In genomic region chr1:235986869-235987268, GRCh38 we compare ENCODE assay signal across 15 cellular contexts.
DNase-seq lines count a peak whose midpoint lies in the region; ATAC-seq and TF ChIP-seq lines count a peak whose summit lies in the region.
"Had no signal": no experiment of that assay in that cellular context is flagged by ENCODE, and none has a peak within 500 bp of the region (broad histone marks: within the 10 kb centered on the region; RNA-seq: fewer than 3 reads in every experiment).

No MANE protein-coding gene starts in this region.

- in situ Hi-C loops in mammary epithelial cell (cut with MboI; ENCODE audit: low sequenced_read_pairs in 2 of 2), result no loop called here

- CTCF ChIA-PET in mammary epithelial cell (lab: Charles Lee; ENCODE audit: low non-redundant PET), result no interaction called here

- H3K9ac ChIP-seq in mammary epithelial cell (ENCODE audit: insufficient read depth, low read length), result no peak overlapping the region

- H4K20me1 ChIP-seq in mammary epithelial cell (ENCODE audit: insufficient read depth, low read length), result no peaks in the 10 kb centered on the region

- H3K4me3 ChIP-seq in breast epithelium (no peak overlapping the region), mammary epithelial cell (replicated peaks in 1 of 3; ENCODE audit: insufficient read depth in 1 of 3, low read depth in 2 of 3, low read length in 3 of 3) (no peak overlapping the region), epithelial cell of esophagus (ENCODE audit: low read length) (no peak overlapping the region), upper lobe of right lung (no peak overlapping the region)
- H3K4me3 ChIP-seq: A549 had no signal

- TF ChIP-seq CTCF in breast epithelium (IDR thresholded peaks at IDR 0.05), result no peak
- TF ChIP-seq CTCF in mammary epithelial cell (conservative IDR thresholded peaks at IDR 0.05 in 1 of 2, IDR thresholded peaks at IDR 0.05 in 1 of 2; ENCODE audit: extremely low read depth in 1 of 2, insufficient read depth in 1 of 2, low read depth in 1 of 2, low read length in 2 of 2), result no peak
- no peak for TF ChIP-seq CTCF in epithelial cell of esophagus (IDR thresholded peaks at IDR 0.05; ENCODE audit: insufficient read depth, low read depth, low read length, missing control alignments)
- TF ChIP-seq CTCF in upper lobe of right lung (IDR thresholded peaks at IDR 0.05), result no peak

- dilution Hi-C loops in mammary epithelial cell (cut with HindIII; ENCODE audit: low sequenced_read_pairs), result no loop called here

- no peaks in the 10 kb centered on the region for H3K27me3 ChIP-seq in breast epithelium
- H3K27me3 ChIP-seq in mammary epithelial cell (ENCODE audit: insufficient read depth, low read length), result no peaks in the 10 kb centered on the region
- no peaks in the 10 kb centered on the region for H3K27me3 ChIP-seq in upper lobe of right lung

- WGBS in mammary epithelial cell (ENCODE audit: low coverage, missing lambda C conversion rate), result 84% methylated on average over 3 of the region's 3 CpGs

- H3K9me3 ChIP-seq in breast epithelium (peaks cover 9 to 10% of the 10 kb centered on the region in 2 donors), mammary epithelial cell (replicated peaks; ENCODE audit: insufficient read depth, low read length) (no peaks in the 10 kb centered on the region), upper lobe of right lung (no peaks in the 10 kb centered on the region)
- H3K9me3 ChIP-seq: A549 had no signal

- no TSS peak for BruUV-seq in mammary epithelial cell (replicated peaks; lab: Mats Ljungman, UMichigan)

- no peak overlapping the region for H3K4me2 ChIP-seq in mammary epithelial cell (ENCODE audit: insufficient read depth, low read depth, low read length)
- H3K4me2 ChIP-seq: A549 had no signal

- H3K4me1 ChIP-seq in breast epithelium (peaks cover 0 to 4% of the 10 kb centered on the region in 2 donors), mammary epithelial cell (ENCODE audit: insufficient read depth, low read length) (peaks cover 14% of the 10 kb centered on the region), upper lobe of right lung (peaks cover 4% of the 10 kb centered on the region)

- DNase-seq in breast epithelium (ENCODE audit: low spot score in 2 of 2), result no peak
- no peak for DNase-seq in mammary epithelial cell
- peak; percentile 15 for DNase-seq in epithelial cell of esophagus (ENCODE audit: low read depth)
- DNase-seq in upper lobe of right lung, result no peak
- no peak for DNase-seq in NCI-H510A treated with DMSO at 0.1 percent for 48 hours (lab: John Stamatoyannopoulos, UW)
- DNase-seq: activated naive CD8-positive, alpha-beta T cell treated with anti-CD3 and anti-CD28 coated beads for 36 hours; cerebellar nuclear complex; COR-L47; NCI-H1105 treated with DMSO at 0.1 percent for 48 hours; NCI-H2227 treated with DMSO at 0.1 percent for 48 hours; occipital lobe had no signal

- H3K36me3 ChIP-seq in breast epithelium (no peaks in the 10 kb centered on the region), mammary epithelial cell (ENCODE audit: insufficient read depth, low read length) (no peaks in the 10 kb centered on the region), upper lobe of right lung (peaks cover 18% of the 10 kb centered on the region)

- H3K79me2 ChIP-seq in mammary epithelial cell (ENCODE audit: insufficient read depth, low read length), result no peaks in the 10 kb centered on the region

- peak; percentile 67 for ATAC-seq in HG03108 (IDR thresholded peaks at IDR 0.05; ENCODE audit: unreplicated experiment)
- ATAC-seq in upper lobe of right lung, result peak; percentile 61
- ATAC-seq in HG02970 (IDR thresholded peaks at IDR 0.05; ENCODE audit: low FRiP score, unreplicated experiment), result no peak
- no peak for ATAC-seq in HG03565 (IDR thresholded peaks at IDR 0.05; ENCODE audit: unreplicated experiment)
- ATAC-seq: A549 had no signal

- H2AFZ ChIP-seq in mammary epithelial cell (ENCODE audit: low read depth, low read length), result no peak overlapping the region

- peak overlapping the region; percentile 7 to 72 for H3K27ac ChIP-seq in breast epithelium
- no peak overlapping the region for H3K27ac ChIP-seq in mammary epithelial cell (ENCODE audit: insufficient read depth, low read depth, low read length)
- peak overlapping the region; percentile 53 for H3K27ac ChIP-seq in upper lobe of right lung
- H3K27ac ChIP-seq: A549 had no signal

- TF ChIP-seq POLR2A in breast epithelium (IDR thresholded peaks at IDR 0.05), result no peak

- intact Hi-C loops in breast epithelium (cut with DNase I; ENCODE audit: low total_unique reads), result no loop called here
- intact Hi-C loops in mammary epithelial cell (cut with micrococcal nuclease), result no loop called here
- intact Hi-C loops in upper lobe of right lung (cut with DNase I), result no loop called here

Comparison
In these comparisons a context has a peak if more than half of its experiments do, and no peak if none do; other contexts are left out.
1. ATAC-seq: peak in HG03108 (single experiment) and upper lobe of right lung (single experiment); none in HG02970 (single experiment) and HG03565 (single experiment).